ENCODE assay signal across 8 cellular contexts in genomic region chr20:20360464-20360863, GRCh38. TPM values are rescaled to one million over a fixed set of nuclear protein-coding genes. Genes with fewer than 3 reads are reported as not detected.
DNase-seq lines count a peak whose midpoint lies in the region; FAIRE-seq and TF ChIP-seq lines count a peak whose summit lies in the region.

No MANE protein-coding gene starts in this region.

- no peaks in the 10 kb centered on the region for H3K9me3 ChIP-seq in right atrium auricular region

- H3K36me3 ChIP-seq in right atrium auricular region = no peaks in the 10 kb centered on the region

- DNase-seq in Ammon's horn (ENCODE audit: low spot score) (peak; percentile 81), GM18507 (ENCODE audit: extremely low spot score, insufficient read length, low read depth) (no peak), HTR-8/SVneo (ENCODE audit: insufficient read length, low spot score) (peak; percentile 45), NOMO-1 treated with DMSO at 0.1 percent for 48 hours (lab: John Stamatoyannopoulos, UW; ENCODE audit: unreplicated experiment) (peak; percentile 64), amniotic epithelial cell (ENCODE audit: low read depth) (peak; percentile 45), right atrium auricular region (ENCODE audit: low spot score) (no peak), skeletal muscle cell (ENCODE audit: low read depth) (peak; percentile 27), mucosa of gallbladder (ENCODE audit: low spot score) (no peak)

- H3K4me1 ChIP-seq in right atrium auricular region = peaks cover 0 to 13% of the 10 kb centered on the region in 2 donors

- peak; percentile 82 for FAIRE-seq in GM18507 (lab: Jason Lieb, UNC)
- peak; percentile 16 for FAIRE-seq in HTR-8/SVneo (lab: Jason Lieb, UNC)

- H3K27me3 ChIP-seq in right atrium auricular region = peaks cover 20 to 24% of the 10 kb centered on the region in 2 donors

- TF ChIP-seq CTCF in right atrium auricular region (IDR thresholded peaks at IDR 0.05) = peak; percentile 56 to 81

- H3K27ac ChIP-seq in right atrium auricular region = no peak overlapping the region

- H3K4me3 ChIP-seq in right atrium auricular region (no peak overlapping the region), skeletal muscle cell (ENCODE audit: low read depth, low read length) (no peak overlapping the region)

RNA-seq across cellular contexts. Expression of gene INSM1, which starts 7.4 kb away (rescaled TPM):
- total RNA-seq in right atrium auricular region (not detected), mucosa of gallbladder (not detected)

Comparison
In these comparisons a context has a peak if more than half of its experiments do, and no peak if none do; other contexts are left out.
1. DNase-seq: peak in Ammon's horn (single experiment), HTR-8/SVneo (single experiment), NOMO-1 treated with DMSO at 0.1 percent for 48 hours (single experiment), amniotic epithelial cell (single experiment) and skeletal muscle cell (single experiment); none in GM18507 (single experiment), right atrium auricular region (single experiment) and mucosa of gallbladder (single experiment).